ENCODE assay signal across 26 cellular contexts in the genomic region with DNA sequence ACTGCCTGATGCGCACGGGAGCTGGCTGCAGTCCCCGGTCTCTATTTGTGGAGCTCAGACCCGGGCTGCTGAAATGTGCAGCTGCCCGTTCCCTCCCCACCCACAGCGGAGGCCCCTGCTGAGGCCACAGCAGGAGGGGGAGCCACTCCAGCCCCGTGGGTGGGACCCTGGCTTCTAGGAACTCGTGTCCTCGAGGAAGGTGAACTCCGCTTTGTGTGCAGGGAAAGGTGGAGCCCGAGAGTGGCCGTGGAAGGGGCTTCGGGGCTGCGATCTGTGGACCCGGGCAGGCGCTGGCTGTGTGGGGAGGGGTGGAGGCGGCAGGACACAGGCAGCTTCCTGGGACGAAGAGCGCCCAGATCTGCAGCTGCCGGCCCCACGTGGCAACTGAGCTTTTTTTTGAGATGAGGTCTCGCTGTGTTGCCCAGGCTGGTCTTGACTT. TPM values are rescaled to one million over a fixed set of nuclear protein-coding genes. Genes with fewer than 3 reads are reported as not detected.
"Had no signal": no experiment of that assay in that cellular context is flagged by ENCODE, and none has a peak within 500 bp of the region (broad histone marks: within the 10 kb centered on the region; RNA-seq: fewer than 3 reads in every experiment).

No MANE protein-coding gene starts in this region.

- H3K27me3 Mint-ChIP-seq: activated naive CD8-positive, alpha-beta T cell; activated T-helper 17 cell treated with anti-CD3 and anti-CD28 coated beads, Interleukin-2, amount 50 U/mL, for 72 hours; brain had no signal

- H3K36me3 Mint-ChIP-seq: activated naive CD8-positive, alpha-beta T cell; brain had no signal

- H3K4me1 Mint-ChIP-seq: activated T-helper 17 cell treated with anti-CD3 and anti-CD28 coated beads, Interleukin-2, amount 50 U/mL, for 72 hours; brain had no signal

- FAIRE-seq: astrocyte, RCC 7860 had no signal

- H3K9me3 Mint-ChIP-seq: activated naive CD4-positive, alpha-beta T cell treated with anti-CD3 and anti-CD28 coated beads for 36 hours; activated T-helper 17 cell treated with anti-CD3 and anti-CD28 coated beads, Interleukin-2, amount 50 U/mL, for 72 hours; brain; T-helper 1 cell treated with Interleukin-12 subunit alpha and Interleukin-12 subunit beta and Interleukin-4 antibody, amounts not matched to agents 30 μg/mL and 1 μg/mL, for 36 hours had no signal

- H3K4me3 Mint-ChIP-seq: activated naive CD4-positive, alpha-beta T cell treated with anti-CD3 and anti-CD28 coated beads for 36 hours; activated naive CD8-positive, alpha-beta T cell; activated T-helper 17 cell treated with anti-CD3 and anti-CD28 coated beads, Interleukin-2, amount 50 U/mL, for 72 hours; brain; T-helper 1 cell treated with Interleukin-12 subunit alpha and Interleukin-12 subunit beta and Interleukin-4 antibody, amounts not matched to agents 30 μg/mL and 1 μg/mL, for 36 hours had no signal

- DNase-seq: activated CD4-positive, alpha-beta T cell treated with anti-CD3 and anti-CD28 coated beads for 4 hours; activated CD4-positive, alpha-beta T cell treated with anti-CD3 and anti-CD28 coated beads, Interleukin-2, amount 50 U/mL, for 48 hours; activated CD8-positive, alpha-beta memory T cell treated with anti-CD3 and anti-CD28 coated beads for 24 hours; activated gamma-delta T cell; activated naive CD4-positive, alpha-beta T cell treated with anti-CD3 and anti-CD28 coated beads for 36 hours; activated T-cell treated with anti-CD3 and anti-CD28 coated beads, Interleukin-2, amount 50 U/mL, for 48 hours; amygdala; Kasumi-1; KBM-7; NCI-H1048; NCI-H1436; NCI-H187 treated with DMSO at 0.1 percent for 48 hours; NCI-H2081 treated with DMSO at 0.1 percent for 48 hours; NCI-H526; NCI-H82; PC-3; SHP77 had no signal

- H3K27ac Mint-ChIP-seq: activated naive CD4-positive, alpha-beta T cell treated with anti-CD3 and anti-CD28 coated beads for 36 hours; activated naive CD8-positive, alpha-beta T cell; activated T-helper 17 cell treated with anti-CD3 and anti-CD28 coated beads, Interleukin-2, amount 50 U/mL, for 72 hours; brain; T-helper 1 cell treated with Interleukin-12 subunit alpha and Interleukin-12 subunit beta and Interleukin-4 antibody, amounts not matched to agents 30 μg/mL and 1 μg/mL, for 36 hours had no signal

- ATAC-seq: activated CD4-positive, CD25-positive, alpha-beta regulatory T cell treated with anti-CD3 and anti-CD28 coated beads, Interleukin-2, amount 50 U/mL, for 24 hours; activated T-helper 17 cell treated with anti-CD3 and anti-CD28 coated beads, Interleukin-2, amount 50 U/mL, for 72 hours had no signal

RNA-seq across cellular contexts. Expression of a gene that starts 2.9 kb away (rescaled TPM):
- total RNA-seq: PC-3 had no signal

RNA-seq across cellular contexts. Expression of a gene that starts 10.5 kb away (rescaled TPM):
- total RNA-seq: activated T-helper 17 cell treated with anti-CD3 and anti-CD28 coated beads, Interleukin-2, amount 50 U/mL, for 72 hours; astrocyte; NCI-H460; PC-3; SK-MEL-5 had no signal
